Comparison of ENCODE assay signal across 23 cellular contexts in the genomic region with DNA sequence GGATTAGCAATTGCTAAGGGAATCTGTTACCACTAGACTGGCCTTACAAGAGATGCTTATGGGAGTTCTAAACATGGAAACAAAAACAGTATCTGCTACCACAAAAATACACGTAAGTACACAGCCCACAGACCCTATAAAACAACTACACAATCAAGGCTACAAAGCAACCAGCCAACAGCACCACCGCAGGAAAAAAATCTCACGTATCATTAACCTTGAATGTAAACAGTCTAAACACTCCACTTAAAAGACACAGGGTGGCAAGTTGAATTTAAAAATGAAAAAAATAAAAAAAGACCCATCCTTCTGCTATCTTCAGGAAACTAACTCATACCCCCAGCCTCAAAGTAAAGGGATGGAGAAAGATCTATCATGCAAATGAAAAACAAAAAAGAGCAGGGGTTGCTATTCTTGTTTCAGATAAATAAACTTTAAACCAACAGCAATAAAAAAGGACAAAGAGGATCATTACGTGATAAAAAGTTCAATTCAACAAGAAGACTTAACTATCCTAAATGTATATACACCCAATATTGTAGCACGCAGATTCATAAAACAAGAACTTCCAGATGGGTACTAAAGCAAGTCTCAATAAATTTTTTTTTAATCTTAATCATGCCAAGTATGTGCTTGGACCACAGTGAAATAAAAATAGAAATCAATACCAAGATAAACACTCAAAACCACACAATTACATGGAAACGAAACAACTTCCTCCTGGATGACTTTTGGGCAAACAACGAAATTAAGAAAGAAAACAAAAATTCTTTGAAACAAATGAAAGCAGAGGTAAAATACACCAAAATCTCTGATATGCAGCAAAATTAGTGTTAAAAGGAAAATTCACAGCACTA. TPM values are rescaled to one million over a fixed set of nuclear protein-coding genes. Genes with fewer than 3 reads are reported as not detected.
A peak's percentile ranks its signal among the peaks of the same experiment; 100 is the strongest.
DNase-seq lines count a peak whose midpoint lies in the region; ATAC-seq, FAIRE-seq and TF ChIP-seq lines count a peak whose summit lies in the region.
"Had no signal": no experiment of that assay in that cellular context is flagged by ENCODE, and none has a peak within 500 bp of the region (broad histone marks: within the 10 kb centered on the region; RNA-seq: fewer than 3 reads in every experiment).

No MANE protein-coding gene starts in this region.

- intact Hi-C loops in endothelial cell of umbilical vein (cut with micrococcal nuclease), result no loop called here

- H3K36me3 ChIP-seq in endothelial cell of umbilical vein (ENCODE audit: control insufficient read depth in 2 of 2, extremely low read depth in 1 of 2, insufficient read depth in 2 of 2, low read length in 2 of 2), result no peaks in the 10 kb centered on the region
- H3K36me3 ChIP-seq: right lobe of liver had no signal

- dilution Hi-C loops in endothelial cell of umbilical vein (cut with MboI; ENCODE audit: extremely low pct_ligation_motif_present, low sequenced_read_pairs), result no loop called here

- H3K4me2 ChIP-seq in endothelial cell of umbilical vein (ENCODE audit: insufficient read depth, low read length), result no peak overlapping the region

- no TSS peak for BruUV-seq in endothelial cell of umbilical vein (replicated peaks; lab: Mats Ljungman, UMichigan)

- TF ChIP-seq POLR2A in endothelial cell of umbilical vein (IDR thresholded peaks at IDR 0.05; ENCODE audit: low read depth, low read length), result no peak

- no peak for ATAC-seq in HG03280 (IDR thresholded peaks at IDR 0.05; ENCODE audit: unreplicated experiment)
- ATAC-seq: right lobe of liver; stimulated activated effector memory CD8-positive, alpha-beta T cell treated with anti-CD3 and anti-CD28 coated beads, Interleukin-12 subunit alpha, Interleukin-12 subunit beta, amount 100 ng/mL, for 72 hours had no signal

- FAIRE-seq in endothelial cell of umbilical vein (lab: Jason Lieb, UNC), result no peak
- FAIRE-seq: colon, endometrium, frontal cortex, keratinocyte had no signal

- H3K9me1 ChIP-seq in endothelial cell of umbilical vein (replicated peaks; ENCODE audit: control insufficient read depth, extremely low read depth, insufficient read depth, low read length), result no peaks in the 10 kb centered on the region

- CTCF ChIA-PET in HEK293T (lab: Yijun Ruan, JAX), result no interaction called here
- CTCF ChIA-PET in endothelial cell of umbilical vein (lab: Charles Lee), result interaction anchor here (0.9 to 1.3 kb wide), 2 partner anchors 8 to 13 kb away, joined by 3 read pairs; no protein-coding TSS in a partner anchor

- H3K9ac ChIP-seq in endothelial cell of umbilical vein (replicated peaks; ENCODE audit: extremely low read depth, insufficient read depth, low read length), result no peak overlapping the region

- DNase-seq in DMS79 (lab: John Stamatoyannopoulos, UW) (peak; percentile 6), HEK293T (ENCODE audit: extremely low spot score) (no peak), OCI-M1 (lab: John Stamatoyannopoulos, UW) (peak; percentile 37), endothelial cell of umbilical vein (ENCODE audit: low read depth, low spot score) (peak; percentile 4), NCI-H774 (lab: John Stamatoyannopoulos, UW) (no peak), caudate nucleus (lab: John Stamatoyannopoulos, UW) (no peak), NCI-H2227 treated with DMSO at 0.1 percent for 48 hours (lab: John Stamatoyannopoulos, UW) (no peak)
- DNase-seq: activated CD4-positive, alpha-beta T cell treated with anti-CD3 and anti-CD28 coated beads, Interleukin-2, amount 50 U/mL, for 4 hours; activated gamma-delta T cell treated with Interleukin-2 at 50 U/mL for 16 hours; CD4-positive, alpha-beta memory T cell; hypothalamus; mammary epithelial cell; naive B cell; NCI-H1105 treated with DMSO at 0.1 percent for 48 hours; NCI-H524; right lobe of liver; SHP77 had no signal

- peaks cover 2% of the 10 kb centered on the region for H4K20me1 ChIP-seq in endothelial cell of umbilical vein (replicated peaks; ENCODE audit: control insufficient read depth, extremely low read depth, insufficient read depth, low read length)

- H3K9me3 ChIP-seq in endothelial cell of umbilical vein (replicated peaks; ENCODE audit: control insufficient read depth, insufficient read depth, low read length), result no peaks in the 10 kb centered on the region
- H3K9me3 ChIP-seq: right lobe of liver had no signal

- H3K27ac ChIP-seq in endothelial cell of umbilical vein (ENCODE audit: insufficient read depth, low read depth, low read length) (no peak overlapping the region), caudate nucleus (ENCODE audit: low read depth, low read length) (no peak overlapping the region)
- H3K27ac ChIP-seq: right lobe of liver had no signal

- no peak overlapping the region for H3K4me3 ChIP-seq in endothelial cell of umbilical vein (replicated peaks in 1 of 3; ENCODE audit: insufficient read depth in 1 of 3, low read depth in 1 of 3, low read length in 3 of 3)
- H3K4me3 ChIP-seq: right lobe of liver had no signal

- peaks cover 5% of the 10 kb centered on the region for H3K79me2 ChIP-seq in endothelial cell of umbilical vein (ENCODE audit: control insufficient read depth, insufficient read depth, low read length)

- POLR2A ChIA-PET in HEK293T (lab: Yijun Ruan, JAX), result no interaction called here
- POLR2A ChIA-PET in endothelial cell of umbilical vein (lab: Charles Lee), result no interaction called here

- TF ChIP-seq CTCF in endothelial cell of umbilical vein (IDR thresholded peaks at IDR 0.05; ENCODE audit: extremely low read depth in 1 of 2, insufficient read depth in 1 of 2, low read depth in 1 of 2, low read length in 2 of 2), result no peak

- H2AFZ ChIP-seq in endothelial cell of umbilical vein (ENCODE audit: low read depth, low read length), result no peak overlapping the region

- H3K4me1 ChIP-seq in endothelial cell of umbilical vein (ENCODE audit: control insufficient read depth, extremely low read depth, insufficient read depth, low read length), result no peaks in the 10 kb centered on the region
- H3K4me1 ChIP-seq: right lobe of liver had no signal

- H3K27me3 ChIP-seq in endothelial cell of umbilical vein (ENCODE audit: control insufficient read depth in 2 of 2, insufficient read depth in 2 of 2, low read length in 2 of 2), result no peaks in the 10 kb centered on the region
- H3K27me3 ChIP-seq: right lobe of liver had no signal

TF ChIP-seq in HEK293T, 16 proteins besides CTCF, POLR2A, EP300 and RAD21:
- TF ChIP-seq FOXM1 (IDR thresholded peaks at IDR 0.05; ENCODE audit: borderline replicate concordance) (no peak), NFRKB (IDR thresholded peaks at IDR 0.05) (no peak), HDGF (IDR thresholded peaks at IDR 0.05; ENCODE audit: borderline replicate concordance) (no peak), ELF4 (IDR thresholded peaks at IDR 0.05) (no peak), ARNT (IDR thresholded peaks at IDR 0.05) (no peak), ZNF384 (IDR thresholded peaks at IDR 0.05) (peak; percentile 73)

TF ChIP-seq in endothelial cell of umbilical vein, 7 proteins besides CTCF, POLR2A, EP300 and RAD21:
- TF ChIP-seq FOS (IDR thresholded peaks at IDR 0.05; ENCODE audit: borderline replicate concordance, insufficient read depth, low read length), result no peak
- TF ChIP-seq, protein P1, sequence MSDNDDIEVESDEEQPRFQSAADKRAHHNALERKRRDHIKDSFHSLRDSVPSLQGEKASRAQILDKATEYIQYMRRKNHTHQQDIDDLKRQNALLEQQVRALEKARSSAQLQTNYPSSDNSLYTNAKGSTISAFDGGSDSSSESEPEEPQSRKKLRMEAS (IDR thresholded peaks at IDR 0.05; ENCODE audit: insufficient read depth, insufficient read length), result no peak
- TF ChIP-seq MYC (IDR thresholded peaks at IDR 0.05; ENCODE audit: low read depth, low read length), result no peak
- no peak for TF ChIP-seq POLR2AphosphoS5 (IDR thresholded peaks at IDR 0.05; ENCODE audit: insufficient read depth, low read depth, low read length)
- TF ChIP-seq EZH2 (IDR thresholded peaks at IDR 0.05; ENCODE audit: borderline replicate concordance, low read depth, low read length, severe bottlenecking), result no peak
- TF ChIP-seq JUN (IDR thresholded peaks at IDR 0.05; ENCODE audit: borderline replicate concordance, insufficient read depth, insufficient read length, low read depth), result no peak
- no peak for TF ChIP-seq GATA2 (IDR thresholded peaks at IDR 0.05; ENCODE audit: insufficient read depth, insufficient read length, low read depth, low read length)

RNA-seq across cellular contexts. Expression of a gene that starts 52.3 kb away (rescaled TPM):
- 13.1 and 13.5 TPM in 2 replicates for total RNA-seq in endothelial cell of umbilical vein
- 1.5 and 2.1 TPM in 2 replicates for polyA plus RNA-seq in endothelial cell of umbilical vein
- polyA plus RNA-seq in endothelial cell of umbilical vein (2011; cell fraction: cytosol; rRNA removed), result 3.1 and 3.2 TPM in 2 replicates
- polyA plus RNA-seq in endothelial cell of umbilical vein (2011; cell fraction: nucleus; rRNA removed), result 5.2 and 6.4 TPM in 2 replicates
- 7.4 and 9.9 TPM in 2 replicates for polyA plus RNA-seq in endothelial cell of umbilical vein (2012)
- polyA minus RNA-seq in endothelial cell of umbilical vein, result 4.8 and 6.0 TPM in 2 replicates
- 4.9 TPM for polyA minus RNA-seq in endothelial cell of umbilical vein (2011; cell fraction: cytosol; rRNA and poly(A)+ RNA removed)
- polyA minus RNA-seq in endothelial cell of umbilical vein (2011; cell fraction: nucleus; rRNA and poly(A)+ RNA removed), result 18.8 and 21.2 TPM in 2 replicates

Comparison
In these comparisons a context has a peak if more than half of its experiments do, and no peak if none do; other contexts are left out.
1. DNase-seq: peak in DMS79 (single experiment), OCI-M1 (single experiment) and endothelial cell of umbilical vein (single experiment); none in HEK293T (single experiment), NCI-H774 (single experiment), caudate nucleus (0 of 61) and NCI-H2227 treated with DMSO at 0.1 percent for 48 hours (single experiment).